ENCODE assay signal across 8 cellular contexts in the genomic region with DNA sequence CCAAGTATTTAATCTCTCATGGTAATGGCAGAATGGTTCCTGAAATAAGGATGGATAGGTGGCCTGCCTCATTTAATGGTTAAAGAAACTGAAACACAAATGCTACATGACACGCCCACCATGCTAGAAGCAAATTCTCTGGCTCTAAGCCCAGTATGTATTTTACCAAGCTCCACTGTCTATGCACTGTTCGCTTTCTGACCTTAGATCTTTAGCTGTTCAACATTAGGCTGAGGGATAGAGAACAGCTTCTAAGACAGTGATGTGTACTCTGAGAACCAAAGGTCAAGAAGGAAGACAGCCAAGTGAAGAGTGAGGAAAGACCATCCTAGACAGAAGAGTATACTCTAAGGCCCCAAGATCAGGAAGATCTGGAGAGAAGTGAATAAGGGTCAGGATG. TPM values are rescaled to one million over a fixed set of nuclear protein-coding genes. Genes with fewer than 3 reads are reported as not detected.
A peak's percentile ranks its signal among the peaks of the same experiment; 100 is the strongest.
DNase-seq lines count a peak whose midpoint lies in the region; ATAC-seq, FAIRE-seq and TF ChIP-seq lines count a peak whose summit lies in the region.

No MANE protein-coding gene starts in this region.

- H4K20me1 ChIP-seq in OCI-LY7 (ENCODE audit: insufficient read depth, low read length): peaks cover 5% of the 10 kb centered on the region; the same call in 1 of the 2 replicates

- 0 out of 2 replicates have a peak, but pooled peaks cover 3% of the 10 kb centered on the region for H3K79me2 ChIP-seq in OCI-LY7 (ENCODE audit: insufficient read depth, low read depth, low read length)

- FAIRE-seq in GM12892 (lab: Jason Lieb, UNC) (peak; percentile 78), frontal cortex (lab: Jason Lieb, UNC) (no peak)

- no TSS peak for BruUV-seq in OCI-LY7 (replicated peaks; lab: Mats Ljungman, UMichigan)

- H3K4me2 ChIP-seq in OCI-LY7 (ENCODE audit: low read length): peak overlapping the region; percentile 4; the same call in 1 of the 2 replicates

- POLR2A ChIA-PET in OCI-LY7 (lab: Charles Lee): interaction anchor here (1.0 to 1.3 kb wide), 3 partner anchors 15 to 24 kb away, joined by 3 to 6 read pairs (median 4); no protein-coding TSS in a partner anchor

- no peak overlapping the region for H3K4me3 ChIP-seq in OCI-LY7 (ENCODE audit: low read depth, low read length, poor library complexity, severe bottlenecking)
- no peak overlapping the region for H3K4me3 ChIP-seq in MG63
- no peak overlapping the region for H3K4me3 ChIP-seq in lower leg skin (ENCODE audit: low read depth, poor library complexity, severe bottlenecking)

- TF ChIP-seq CTCF in OCI-LY7 (conservative IDR thresholded peaks at IDR 0.05; ENCODE audit: low read length): no peak
- TF ChIP-seq CTCF in lower leg skin (IDR thresholded peaks at IDR 0.05): no peak

- no peak overlapping the region for H2AFZ ChIP-seq in OCI-LY7 (ENCODE audit: low read length)

- H3K36me3 ChIP-seq in OCI-LY7 (ENCODE audit: insufficient read depth, low read length) (peaks cover 60% of the 10 kb centered on the region), MG63 (peaks cover 12% of the 10 kb centered on the region)

- TF ChIP-seq POLR2A in GM12892 (IDR thresholded peaks at IDR 0.05; ENCODE audit: low read depth, low read length) (no peak), lower leg skin (IDR thresholded peaks at IDR 0.05) (no peak)

- intact Hi-C loops in OCI-LY7 (cut with micrococcal nuclease; ENCODE audit: unreplicated experiment): loop anchor here (10.0 kb wide), 2 partner anchors 245 to 625 kb away; no protein-coding TSS in a partner anchor
- intact Hi-C loops in lower leg skin (cut with DNase I; ENCODE audit: low total_unique reads): loop anchor here (5.0 to 10.0 kb wide), 2 partner anchors 178 to 625 kb away; no protein-coding TSS in a partner anchor

- ATAC-seq in GM21786 (IDR thresholded peaks at IDR 0.05; ENCODE audit: unreplicated experiment): peak; percentile 63

- CTCF ChIA-PET in OCI-LY7 (lab: Charles Lee; ENCODE audit: unreplicated experiment): interaction anchor here (1.4 kb wide), 1 partner anchor 28 kb away, joined by 3 read pairs; no protein-coding TSS in a partner anchor

- peaks cover 20% of the 10 kb centered on the region for H3K4me1 ChIP-seq in OCI-LY7 (ENCODE audit: insufficient read depth, low read length, poor library complexity, severe bottlenecking)

- WGBS in lower leg skin, 2 donors: 37 to 41% methylated on average over 2 of the region's 2 CpGs

- DNase-seq in GM12892 (ENCODE audit: insufficient read length) (no peak), OCI-LY7 (ENCODE audit: low spot score) (no peak), kidney tubule cell (ENCODE audit: low spot score) (peak; percentile 44), MG63 (no peak), lower leg skin (ENCODE audit: low spot score in 2 of 2) (no peak), frontal cortex (ENCODE audit: low spot score in 2 of 2) (no peak)
- DNase-seq in stimulated activated CD4-positive, alpha-beta T cell treated with anti-CD3 and anti-CD28 coated beads, Interleukin-12 subunit alpha, Interleukin-12 subunit beta, amount 100 ng/mL, for 4 hours: no peak

- no peaks in the 10 kb centered on the region for H3K9me2 ChIP-seq in OCI-LY7 (ENCODE audit: insufficient read depth, low read length)

- H3K27me3 ChIP-seq in MG63: no peaks in the 10 kb centered on the region

- H3K9me3 ChIP-seq in OCI-LY7 (ENCODE audit: low read length) (no peaks in the 10 kb centered on the region), MG63 (no peaks in the 10 kb centered on the region)

- H3K27ac ChIP-seq in OCI-LY7 (ENCODE audit: low read depth, low read length, poor library complexity, severe bottlenecking): no peak overlapping the region

RNA-seq across cellular contexts. Expression of a gene that starts 26.6 kb away (rescaled TPM):
- polyA plus RNA-seq in GM12892 (2012; ENCODE audit: missing spikeins): 26.1 TPM
- 18.1 and 22.9 TPM in 2 replicates for total RNA-seq in OCI-LY7 (2014; rRNA removed; shearing (Covaris generic))
- 27.6 and 35.3 TPM in 2 replicates for total RNA-seq in OCI-LY7 (2022)
- 28.8 and 39.5 TPM in 2 replicates for total RNA-seq in MG63 (2014; rRNA removed; shearing (Covaris generic); ENCODE audit: low replicate concordance)
- total RNA-seq in lower leg skin: 10 to 100 TPM; 34.9 to 46.8 (median 41.0) TPM
- total RNA-seq in frontal cortex: 110 TPM

RNA-seq across cellular contexts. Expression of a gene that starts 40.7 kb away (rescaled TPM):
- polyA plus RNA-seq in GM12892 (2012; ENCODE audit: missing spikeins): not detected
- total RNA-seq in OCI-LY7 (2014; rRNA removed; shearing (Covaris generic)): not detected in 2 replicates
- total RNA-seq in OCI-LY7 (2022) (not detected in 2 replicates), lower leg skin (10 to 100 TPM; 12.7 to 23.9 (median 16.2) TPM), frontal cortex (0.82 TPM)
- not detected in 2 replicates for total RNA-seq in MG63 (2014; rRNA removed; shearing (Covaris generic); ENCODE audit: low replicate concordance)
